Comparison of ENCODE assay signal across 8 cellular contexts in the genomic region with DNA sequence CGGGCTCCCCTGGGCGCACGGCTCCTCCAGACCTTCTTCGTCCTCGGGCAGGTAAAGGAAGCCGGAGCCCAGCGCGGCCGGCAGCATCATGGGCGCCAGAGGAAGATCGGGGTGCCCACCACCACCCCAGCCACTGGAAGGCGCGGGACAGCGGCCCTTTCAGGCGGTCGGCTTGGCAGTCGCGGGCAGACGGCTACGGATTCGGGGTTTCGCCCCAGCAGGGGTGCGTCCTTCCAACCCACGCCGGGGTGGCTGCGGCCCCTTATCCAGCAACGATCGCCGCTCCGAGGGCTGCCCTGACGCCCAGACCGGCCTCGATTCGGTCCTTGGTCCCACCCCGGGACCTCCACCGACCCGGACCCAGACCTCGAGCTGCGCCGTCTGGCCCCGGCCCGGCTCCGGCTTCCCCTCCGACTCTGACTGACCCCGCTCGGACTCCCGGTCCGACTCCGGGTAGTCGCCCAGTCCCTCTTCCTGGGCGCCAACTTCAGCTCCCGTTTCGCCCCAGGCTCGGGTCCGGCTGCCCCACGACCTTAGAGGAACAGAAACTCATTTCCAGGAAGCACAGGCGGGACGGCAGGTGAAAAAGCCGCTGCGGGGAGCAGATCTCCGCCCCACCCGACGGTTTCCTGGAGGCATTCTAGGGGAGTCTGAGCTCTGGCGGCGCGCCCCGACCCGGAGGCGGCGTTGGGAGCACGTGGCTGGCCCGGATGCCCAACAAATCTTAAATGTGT. TPM values are rescaled to one million over a fixed set of nuclear protein-coding genes. Genes with fewer than 3 reads are reported as not detected.
DNase-seq lines count a peak whose midpoint lies in the region; ATAC-seq and TF ChIP-seq lines count a peak whose summit lies in the region.

No MANE protein-coding gene starts in this region.

- no peak overlapping the region for H3K4me3 ChIP-seq in BE2C (ENCODE audit: low read depth, low read length)

- CTCF ChIA-PET in activated naive CD4-positive, alpha-beta T cell treated with anti-CD3 and anti-CD28 coated beads, Interleukin-2, amount 10 ng/mL, durations not matched to agents 7 days and 5 days (lab: Charles Lee): interaction anchor here (0.7 to 1.7 kb wide), 3 partner anchors 9 to 22 kb away, joined by 3 to 4 read pairs (median 3); no protein-coding TSS in a partner anchor

- no peak overlapping the region for H3K27ac Mint-ChIP-seq in activated naive CD4-positive, alpha-beta T cell treated with anti-CD3 and anti-CD28 coated beads, Interleukin-2, amount 10 ng/mL, durations not matched to agents 7 days and 5 days
- no peak overlapping the region for H3K27ac Mint-ChIP-seq in stimulated activated memory B cell treated with anti-CD40 and anti-IgM and Interleukin-4, amounts not matched to agents 10 μg/mL and 1 μg/mL and 100 μg/mL, for 72 hours

- H3K9me3 Mint-ChIP-seq in activated naive CD4-positive, alpha-beta T cell treated with anti-CD3 and anti-CD28 coated beads, Interleukin-2, amount 10 ng/mL, durations not matched to agents 7 days and 5 days: no peaks in the 10 kb centered on the region
- H3K9me3 Mint-ChIP-seq in stimulated activated memory B cell treated with anti-CD40 and anti-IgM and Interleukin-4, amounts not matched to agents 10 μg/mL and 1 μg/mL and 100 μg/mL, for 72 hours: no peaks in the 10 kb centered on the region

- DNase-seq in activated naive CD4-positive, alpha-beta T cell treated with anti-CD3 and anti-CD28 coated beads, Interleukin-2, amount 10 ng/mL, durations not matched to agents 7 days and 5 days: peak; percentile 65
- peak; percentile 22 for DNase-seq in left kidney (ENCODE audit: low read depth, low spot score)
- no peak for DNase-seq in KG1 (lab: John Stamatoyannopoulos, UW)
- DNase-seq in BE2C: no peak

- no peaks in the 10 kb centered on the region for H3K9me3 ChIP-seq in BE2C

- ATAC-seq in HG03045 (IDR thresholded peaks at IDR 0.05; ENCODE audit: unreplicated experiment): peak; percentile 48
- ATAC-seq in stimulated activated memory B cell treated with anti-CD40 and anti-IgM and Interleukin-4, amounts not matched to agents 10 μg/mL and 1 μg/mL and 100 μg/mL, for 72 hours: peak; percentile 41
- ATAC-seq in HG02852 (IDR thresholded peaks at IDR 0.05; ENCODE audit: unreplicated experiment): no peak
- ATAC-seq in GM18858 (IDR thresholded peaks at IDR 0.05; ENCODE audit: unreplicated experiment): no peak

- no peaks in the 10 kb centered on the region for H3K36me3 ChIP-seq in BE2C

- no peaks in the 10 kb centered on the region for H3K27me3 ChIP-seq in BE2C

- peak overlapping the region; percentile 68 for H3K4me3 Mint-ChIP-seq in activated naive CD4-positive, alpha-beta T cell treated with anti-CD3 and anti-CD28 coated beads, Interleukin-2, amount 10 ng/mL, durations not matched to agents 7 days and 5 days
- peak overlapping the region; percentile 81 for H3K4me3 Mint-ChIP-seq in stimulated activated memory B cell treated with anti-CD40 and anti-IgM and Interleukin-4, amounts not matched to agents 10 μg/mL and 1 μg/mL and 100 μg/mL, for 72 hours

- H3K4me1 ChIP-seq in BE2C: no peaks in the 10 kb centered on the region

- H3K36me3 Mint-ChIP-seq in activated naive CD4-positive, alpha-beta T cell treated with anti-CD3 and anti-CD28 coated beads, Interleukin-2, amount 10 ng/mL, durations not matched to agents 7 days and 5 days: no peaks in the 10 kb centered on the region
- H3K36me3 Mint-ChIP-seq in stimulated activated memory B cell treated with anti-CD40 and anti-IgM and Interleukin-4, amounts not matched to agents 10 μg/mL and 1 μg/mL and 100 μg/mL, for 72 hours: no peaks in the 10 kb centered on the region

- H3K27me3 Mint-ChIP-seq in activated naive CD4-positive, alpha-beta T cell treated with anti-CD3 and anti-CD28 coated beads, Interleukin-2, amount 10 ng/mL, durations not matched to agents 7 days and 5 days: peaks cover 24% of the 10 kb centered on the region
- peaks cover 16% of the 10 kb centered on the region for H3K27me3 Mint-ChIP-seq in stimulated activated memory B cell treated with anti-CD40 and anti-IgM and Interleukin-4, amounts not matched to agents 10 μg/mL and 1 μg/mL and 100 μg/mL, for 72 hours

- TF ChIP-seq CTCF in BE2C (IDR thresholded peaks at IDR 0.05; ENCODE audit: low read depth, low read length): no peak

- peaks cover 23% of the 10 kb centered on the region for H3K4me1 Mint-ChIP-seq in activated naive CD4-positive, alpha-beta T cell treated with anti-CD3 and anti-CD28 coated beads, Interleukin-2, amount 10 ng/mL, durations not matched to agents 7 days and 5 days
- H3K4me1 Mint-ChIP-seq in stimulated activated memory B cell treated with anti-CD40 and anti-IgM and Interleukin-4, amounts not matched to agents 10 μg/mL and 1 μg/mL and 100 μg/mL, for 72 hours: peaks cover 13% of the 10 kb centered on the region

RNA-seq across cellular contexts. Expression of a gene that starts 30.2 kb away (rescaled TPM):
- 51.7 TPM for polyA plus RNA-seq in BE2C (2012; ENCODE audit: insufficient read depth, insufficient read length, low read depth)

RNA-seq across cellular contexts. Expression of a gene that starts 34.8 kb away (rescaled TPM):
- polyA plus RNA-seq in BE2C (2012; ENCODE audit: insufficient read depth, insufficient read length, low read depth): 9.6 TPM

RNA-seq across cellular contexts. Expression of a gene that starts 56.3 kb away (rescaled TPM):
- 21.4 TPM for polyA plus RNA-seq in BE2C (2012; ENCODE audit: insufficient read depth, insufficient read length, low read depth)

RNA-seq across cellular contexts. Expression of a gene that starts 58.8 kb away (rescaled TPM):
- polyA plus RNA-seq in BE2C (2012; ENCODE audit: insufficient read depth, insufficient read length, low read depth): 4.4 TPM

Comparison
In these comparisons a context has a peak if more than half of its experiments do, and no peak if none do; other contexts are left out.
1. ATAC-seq: peak in HG03045 (single experiment) and stimulated activated memory B cell treated with anti-CD40 and anti-IgM and Interleukin-4, amounts not matched to agents 10 μg/mL and 1 μg/mL and 100 μg/mL, for 72 hours (single experiment); none in HG02852 (single experiment) and GM18858 (single experiment).
2. DNase-seq: peak in activated naive CD4-positive, alpha-beta T cell treated with anti-CD3 and anti-CD28 coated beads, Interleukin-2, amount 10 ng/mL, durations not matched to agents 7 days and 5 days (single experiment) and left kidney (single experiment); none in KG1 (single experiment) and BE2C (single experiment).